ENCODE assay signal across 9 cellular contexts in the genomic region with DNA sequence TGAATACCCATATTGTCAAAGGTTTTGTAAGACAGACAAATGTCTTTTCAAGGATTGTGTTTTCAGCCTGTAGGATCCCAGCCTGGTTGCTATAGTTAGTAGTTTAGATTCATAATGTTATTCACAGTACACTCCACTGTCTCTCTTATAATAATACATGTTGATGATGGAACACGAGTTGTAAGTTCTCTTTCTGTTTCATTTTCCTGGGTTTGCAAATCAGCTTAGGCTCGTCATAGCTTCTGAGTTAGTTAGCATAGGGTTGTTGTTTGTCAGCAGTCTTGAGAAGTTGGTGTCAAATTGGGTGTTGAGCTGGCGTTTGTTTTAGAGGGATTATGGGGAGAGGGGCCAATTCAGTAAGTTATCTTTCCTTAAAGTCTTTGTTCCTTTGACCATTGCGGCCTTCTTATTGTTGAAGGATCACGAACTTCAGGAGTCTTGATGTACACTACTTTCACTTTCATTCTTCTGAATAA. TPM values are rescaled to one million over a fixed set of nuclear protein-coding genes. Genes with fewer than 3 reads are reported as not detected.
DNase-seq lines count a peak whose midpoint lies in the region; ATAC-seq lines count a peak whose summit lies in the region.
"Had no signal": no experiment of that assay in that cellular context is flagged by ENCODE, and none has a peak within 500 bp of the region (broad histone marks: within the 10 kb centered on the region; RNA-seq: fewer than 3 reads in every experiment).

No MANE protein-coding gene starts in this region.

- H3K9me3 Mint-ChIP-seq in T-helper 2 cell treated with Interferon-gamma antibody and Interleukin-4, amounts not matched to agents 5 μg/mL and 100 μg/mL, for 36 hours, result no peaks in the 10 kb centered on the region

- peaks cover 48 to 53% (median 53%) of the 10 kb centered on the region in 3 donors for H3K4me1 ChIP-seq in skeletal muscle tissue (ENCODE audit: control insufficient read depth in 3 of 3, insufficient read depth in 3 of 3, low read length in 3 of 3)

- no peaks in the 10 kb centered on the region for H3K27me3 ChIP-seq in skeletal muscle tissue (ENCODE audit: control insufficient read depth in 3 of 3, insufficient read depth in 3 of 3, low read length in 3 of 3)

- intact Hi-C loops in Right ventricle myocardium superior (cut with DNase I) (no loop called here), Right ventricle myocardium inferior (cut with DNase I) (no loop called here)

- peak overlapping the region; percentile 36 to 73 (median 46) for H3K4me3 ChIP-seq in skeletal muscle tissue (ENCODE audit: low read length in 3 of 3)

- H3K27me3 Mint-ChIP-seq in T-helper 2 cell treated with Interferon-gamma antibody and Interleukin-4, amounts not matched to agents 5 μg/mL and 100 μg/mL, for 36 hours (ENCODE audit: low read depth), result no peaks in the 10 kb centered on the region

- peak; percentile 11 for ATAC-seq in Right ventricle myocardium superior (ENCODE audit: poor library complexity)
- ATAC-seq in Right ventricle myocardium inferior, result no peak
- ATAC-seq in HG02943 (IDR thresholded peaks at IDR 0.05; ENCODE audit: low read depth, unreplicated experiment), result peak; percentile 75

- peaks cover 27% of the 10 kb centered on the region for H3K36me3 Mint-ChIP-seq in T-helper 2 cell treated with Interferon-gamma antibody and Interleukin-4, amounts not matched to agents 5 μg/mL and 100 μg/mL, for 36 hours (ENCODE audit: low read depth)

- DNase-seq in Right ventricle myocardium superior (no peak), Right ventricle myocardium inferior (ENCODE audit: missing footprints) (no peak), fibroblast of peridontal ligament (ENCODE audit: extremely low read depth) (peak; percentile 76), HK-2 (ENCODE audit: unreplicated experiment) (no peak)
- no peak for DNase-seq in T-helper 2 cell treated with Interferon-gamma antibody and Interleukin-4, amounts not matched to agents 5 μg/mL and 100 μg/mL, for 36 hours (ENCODE audit: low spot score)
- no peak for DNase-seq in activated effector memory CD4-positive, alpha-beta T cell treated with Interleukin-2 at 50 U/mL for 16 hours

- H3K9ac ChIP-seq in skeletal muscle tissue (ENCODE audit: low read depth in 1 of 3, low read length in 3 of 3), result peak overlapping the region in 1 of 3 donors; percentile 14

- peak overlapping the region; percentile 92 for H3K4me3 Mint-ChIP-seq in T-helper 2 cell treated with Interferon-gamma antibody and Interleukin-4, amounts not matched to agents 5 μg/mL and 100 μg/mL, for 36 hours

- H3K27ac Mint-ChIP-seq in T-helper 2 cell treated with Interferon-gamma antibody and Interleukin-4, amounts not matched to agents 5 μg/mL and 100 μg/mL, for 36 hours, result peak overlapping the region; percentile 99

- H3K36me3 ChIP-seq in skeletal muscle tissue (ENCODE audit: control insufficient read depth in 3 of 3, insufficient read depth in 3 of 3, low read length in 3 of 3), result peaks cover 0 to 6% (median 2%) of the 10 kb centered on the region in 3 donors

- peaks cover 54% of the 10 kb centered on the region for H3K4me1 Mint-ChIP-seq in T-helper 2 cell treated with Interferon-gamma antibody and Interleukin-4, amounts not matched to agents 5 μg/mL and 100 μg/mL, for 36 hours (ENCODE audit: low read depth)

- peak overlapping the region; percentile 42 for H3K27ac ChIP-seq in skeletal muscle tissue (ENCODE audit: low read depth, low read length)
- H3K27ac ChIP-seq: epithelial cell of prostate had no signal

- H3K9me3 ChIP-seq in skeletal muscle tissue (ENCODE audit: control insufficient read depth in 3 of 3, low read length in 3 of 3), result no peaks in the 10 kb centered on the region

RNA-seq across cellular contexts. Expression of a gene that starts 45.8 kb away (rescaled TPM):
- total RNA-seq in Right ventricle myocardium superior (477 TPM), Right ventricle myocardium inferior (459 TPM), skeletal muscle tissue (274 TPM)
